1 cellular context compared by ENCODE assay signal in the genomic region with DNA sequence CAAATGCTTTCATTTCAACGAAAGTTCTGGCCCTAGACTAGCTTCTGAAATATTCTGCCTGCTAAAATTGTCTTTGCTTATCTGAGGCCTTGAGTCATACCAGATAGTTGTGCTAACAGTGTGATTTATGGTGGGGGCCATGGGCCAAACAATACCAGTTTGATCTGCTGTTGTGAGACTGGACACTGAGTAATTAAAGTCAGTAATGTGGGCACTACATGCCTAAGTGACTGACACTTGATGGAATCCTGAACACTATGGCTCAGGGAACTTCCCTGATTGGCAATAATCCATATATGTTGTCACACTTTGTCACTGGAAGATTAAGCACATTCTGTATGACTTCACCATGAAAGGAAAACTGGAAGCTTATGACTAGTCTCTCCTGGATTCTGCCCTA.
TF ChIP-seq lines count a peak whose summit lies in the region.

No MANE protein-coding gene starts in this region.

TF ChIP-seq in endothelial cell of umbilical vein, 7 proteins besides CTCF, POLR2A, EP300 and RAD21 (continued from another document):
- TF ChIP-seq, protein P1, sequence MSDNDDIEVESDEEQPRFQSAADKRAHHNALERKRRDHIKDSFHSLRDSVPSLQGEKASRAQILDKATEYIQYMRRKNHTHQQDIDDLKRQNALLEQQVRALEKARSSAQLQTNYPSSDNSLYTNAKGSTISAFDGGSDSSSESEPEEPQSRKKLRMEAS (IDR thresholded peaks at IDR 0.05; ENCODE audit: insufficient read depth, insufficient read length): no peak
